32 cellular contexts compared by ENCODE assay signal in genomic region chr19:10329555-10329954, GRCh38.
"Had no signal": no experiment of that assay in that cellular context is flagged by ENCODE, and none has a peak within 500 bp of the region (broad histone marks: within the 10 kb centered on the region; RNA-seq: fewer than 3 reads in every experiment).

No MANE protein-coding gene starts in this region.

- H2AFZ ChIP-seq: PC-9 had no signal

- DNase-seq: activated CD4-positive, alpha-beta memory T cell treated with anti-CD3 and anti-CD28 coated beads, Interleukin-2, amount 10 ng/mL, durations not matched to agents 7 days and 5 days; activated CD4-positive, alpha-beta T cell treated with anti-CD3 and anti-CD28 coated beads for 1 hour; activated CD4-positive, alpha-beta T cell treated with anti-CD3 and anti-CD28 coated beads for 48 hours; activated CD4-positive, CD25-positive, alpha-beta regulatory T cell; activated CD8-positive, alpha-beta memory T cell treated with anti-CD3 and anti-CD28 coated beads for 24 hours; activated CD8-positive, alpha-beta memory T cell treated with anti-CD3 and anti-CD28 coated beads, Interleukin-2, amount 10 ng/mL, durations not matched to agents 7 days and 5 days; activated CD8-positive, alpha-beta memory T cell treated with anti-CD3 and anti-CD28 coated beads, Interleukin-2, amount 50 U/mL, for 48 hours; activated gamma-delta T cell treated with Interleukin-2 at 50 U/mL for 16 hours; activated naive CD4-positive, alpha-beta T cell treated with anti-CD3 and anti-CD28 coated beads for 36 hours; amniotic stem cell; aorta; brain microvascular endothelial cell; central memory CD4-positive, alpha-beta T cell; Kasumi-1; KG1; MG63; NCI-H1048; NCI-H1105 treated with DMSO at 0.1 percent for 48 hours; NCI-H1436; NCI-H1694; NCI-H1930; NCI-H2081 treated with DMSO at 0.1 percent for 48 hours; NCI-H226; NCI-H524 treated with DMSO at 0.1 percent for 48 hours; PC-9; Right ventricle myocardium superior; SJCRH30; T1000; WERI-Rb-1 had no signal

- H3K9me3 ChIP-seq: MG63, SJCRH30 had no signal

- ATAC-seq: activated CD8-positive, alpha-beta memory T cell treated with anti-CD3 and anti-CD28 coated beads, Interleukin-2, amount 10 ng/mL, durations not matched to agents 7 days and 5 days; activated naive CD4-positive, alpha-beta T cell treated with anti-CD3 and anti-CD28 coated beads, Interleukin-2, amount 50 U/mL, for 72 hours had no signal

- H3K27ac ChIP-seq: brain microvascular endothelial cell, PC-9, RWPE1, SJCRH30, SK-N-MC, WERI-Rb-1 had no signal

- H3K27ac Mint-ChIP-seq: activated CD4-positive, alpha-beta memory T cell treated with anti-CD3 and anti-CD28 coated beads, Interleukin-2, amount 10 ng/mL, durations not matched to agents 7 days and 5 days; activated CD8-positive, alpha-beta memory T cell treated with anti-CD3 and anti-CD28 coated beads, Interleukin-2, amount 10 ng/mL, durations not matched to agents 7 days and 5 days; activated naive CD4-positive, alpha-beta T cell treated with anti-CD3 and anti-CD28 coated beads for 36 hours had no signal

- H3K27me3 Mint-ChIP-seq: activated CD4-positive, alpha-beta memory T cell treated with anti-CD3 and anti-CD28 coated beads, Interleukin-2, amount 10 ng/mL, durations not matched to agents 7 days and 5 days; activated CD8-positive, alpha-beta memory T cell treated with anti-CD3 and anti-CD28 coated beads, Interleukin-2, amount 10 ng/mL, durations not matched to agents 7 days and 5 days had no signal

- H3K4me3 ChIP-seq: MG63, PC-9, SJCRH30, SK-N-MC had no signal

- H3K4me2 ChIP-seq: PC-9 had no signal

- H3K9me3 Mint-ChIP-seq: activated CD4-positive, alpha-beta memory T cell treated with anti-CD3 and anti-CD28 coated beads, Interleukin-2, amount 10 ng/mL, durations not matched to agents 7 days and 5 days; activated naive CD4-positive, alpha-beta T cell treated with anti-CD3 and anti-CD28 coated beads for 36 hours; activated naive CD4-positive, alpha-beta T cell treated with anti-CD3 and anti-CD28 coated beads, Interleukin-2, amount 50 U/mL, for 72 hours had no signal

- H3K4me3 Mint-ChIP-seq: activated CD4-positive, alpha-beta memory T cell treated with anti-CD3 and anti-CD28 coated beads, Interleukin-2, amount 10 ng/mL, durations not matched to agents 7 days and 5 days; activated CD8-positive, alpha-beta memory T cell treated with anti-CD3 and anti-CD28 coated beads, Interleukin-2, amount 10 ng/mL, durations not matched to agents 7 days and 5 days; activated naive CD4-positive, alpha-beta T cell treated with anti-CD3 and anti-CD28 coated beads for 36 hours had no signal

- H3K4me1 ChIP-seq: SJCRH30 had no signal

- H3K27me3 ChIP-seq: brain microvascular endothelial cell, MG63, SJCRH30 had no signal
